ENCODE assay signal across 21 cellular contexts in genomic region chr5:65819215-65819904, GRCh38.
A peak's percentile ranks its signal among the peaks of the same experiment; 100 is the strongest.
DNase-seq lines count a peak whose midpoint lies in the region; ATAC-seq and TF ChIP-seq lines count a peak whose summit lies in the region.
"Had no signal": no experiment of that assay in that cellular context is flagged by ENCODE, and none has a peak within 500 bp of the region (broad histone marks: within the 10 kb centered on the region; RNA-seq: fewer than 3 reads in every experiment).

No MANE protein-coding gene starts in this region.

- no peak overlapping the region for H3K27ac ChIP-seq in CD4-positive, CD25-positive, alpha-beta regulatory T cell (ENCODE audit: insufficient read depth, low read length, poor library complexity, severe bottlenecking)
- peak overlapping the region; percentile 29 for H3K27ac ChIP-seq in SK-N-MC
- H3K27ac ChIP-seq: brain microvascular endothelial cell, colonic mucosa, HL-60, ovary had no signal

- H3K4me3 ChIP-seq in CD4-positive, CD25-positive, alpha-beta regulatory T cell (ENCODE audit: low read depth, low read length) = no peak overlapping the region
- H3K4me3 ChIP-seq in SK-N-MC = no peak overlapping the region
- H3K4me3 ChIP-seq: colonic mucosa, ovary had no signal

- no peak for ATAC-seq in CD4-positive, CD25-positive, alpha-beta regulatory T cell (ENCODE audit: low read depth in 2 of 2)
- ATAC-seq: WTC11 had no signal

- no peaks in the 10 kb centered on the region for H3K9me3 ChIP-seq in CD4-positive, CD25-positive, alpha-beta regulatory T cell (ENCODE audit: control insufficient read depth in 2 of 2, low read length in 2 of 2)
- H3K9me3 ChIP-seq in SK-N-MC (ENCODE audit: low read depth, low read length) = no peaks in the 10 kb centered on the region
- H3K9me3 ChIP-seq: colonic mucosa, ovary had no signal

- peaks cover 3% of the 10 kb centered on the region for H3K36me3 Mint-ChIP-seq in CD4-positive, CD25-positive, alpha-beta regulatory T cell
- peaks cover 43% of the 10 kb centered on the region for H3K36me3 Mint-ChIP-seq in brain
- H3K36me3 Mint-ChIP-seq in nephron progenitor cell (ENCODE audit: low read depth) = peaks cover 41% of the 10 kb centered on the region

- H3K27ac Mint-ChIP-seq in CD4-positive, CD25-positive, alpha-beta regulatory T cell = peak overlapping the region; percentile 37 to 60 (median 38)
- H3K27ac Mint-ChIP-seq in brain (peak overlapping the region in 4 of 5 experiments; percentile 13 to 97 (median 50)), nephron progenitor cell (peak overlapping the region; percentile 26)
- H3K27ac Mint-ChIP-seq: activated naive CD4-positive, alpha-beta T cell treated with anti-CD3 and anti-CD28 coated beads, Interleukin-2, amount 10 ng/mL, durations not matched to agents 7 days and 5 days; CD4-positive, alpha-beta T cell; T-helper 2 cell treated with Interferon-gamma antibody and Interleukin-4, amounts not matched to agents 5 μg/mL and 100 μg/mL, for 36 hours; WTC11 had no signal

- no peak for DNase-seq in CD4-positive, CD25-positive, alpha-beta regulatory T cell
- DNase-seq in SK-N-MC (ENCODE audit: low read depth, low spot score) (no peak), nephron progenitor cell (no peak), CD1c-positive myeloid dendritic cell (ENCODE audit: extremely low spot score) (no peak), T-helper 9 cell (no peak), amygdala (lab: John Stamatoyannopoulos, UW) (no peak)
- DNase-seq: activated CD4-positive, alpha-beta T cell treated with anti-CD3 and anti-CD28 coated beads, Interleukin-2, amount 50 U/mL, for 4 hours; activated naive CD4-positive, alpha-beta T cell treated with anti-CD3 and anti-CD28 coated beads, Interleukin-2, amount 10 ng/mL, durations not matched to agents 7 days and 5 days; brain microvascular endothelial cell; CD4-positive, alpha-beta T cell; DMS 273 treated with DMSO at 0.1 percent for 48 hours; mammary epithelial cell; NCI-H1417 treated with DMSO at 0.1 percent for 48 hours; NCI-H446 treated with DMSO at 0.1 percent for 48 hours; ovary; right cardiac atrium had no signal

- H3K27me3 Mint-ChIP-seq in CD4-positive, CD25-positive, alpha-beta regulatory T cell = no peaks in the 10 kb centered on the region
- H3K27me3 Mint-ChIP-seq in brain (peaks cover 3% of the 10 kb centered on the region), nephron progenitor cell (ENCODE audit: low read depth, poor library complexity) (no peaks in the 10 kb centered on the region)
- H3K27me3 Mint-ChIP-seq: activated naive CD4-positive, alpha-beta T cell treated with anti-CD3 and anti-CD28 coated beads, Interleukin-2, amount 10 ng/mL, durations not matched to agents 7 days and 5 days; CD4-positive, alpha-beta T cell had no signal

- TF ChIP-seq CTCF in brain (conservative IDR thresholded peaks at IDR 0.05) (no peak), nephron progenitor cell (IDR thresholded peaks at IDR 0.05) (no peak)

- peak overlapping the region in 1 of 4 donors; percentile 66 for H3K4me3 Mint-ChIP-seq in CD4-positive, CD25-positive, alpha-beta regulatory T cell
- H3K4me3 Mint-ChIP-seq in brain = no peak overlapping the region
- no peak overlapping the region for H3K4me3 Mint-ChIP-seq in nephron progenitor cell
- H3K4me3 Mint-ChIP-seq: activated naive CD4-positive, alpha-beta T cell treated with anti-CD3 and anti-CD28 coated beads, Interleukin-2, amount 10 ng/mL, durations not matched to agents 7 days and 5 days; CD4-positive, alpha-beta T cell; T-helper 2 cell treated with Interferon-gamma antibody and Interleukin-4, amounts not matched to agents 5 μg/mL and 100 μg/mL, for 36 hours; WTC11 had no signal

- no peaks in the 10 kb centered on the region for H3K9me3 Mint-ChIP-seq in CD4-positive, CD25-positive, alpha-beta regulatory T cell
- H3K9me3 Mint-ChIP-seq in brain (no peaks in the 10 kb centered on the region), nephron progenitor cell (no peaks in the 10 kb centered on the region)
- H3K9me3 Mint-ChIP-seq: activated naive CD4-positive, alpha-beta T cell treated with anti-CD3 and anti-CD28 coated beads, Interleukin-2, amount 10 ng/mL, durations not matched to agents 7 days and 5 days; CD4-positive, alpha-beta T cell; T-helper 2 cell treated with Interferon-gamma antibody and Interleukin-4, amounts not matched to agents 5 μg/mL and 100 μg/mL, for 36 hours; WTC11 had no signal

- peaks cover 0 to 15% (median 2%) of the 10 kb centered on the region in 4 donors for H3K4me1 Mint-ChIP-seq in CD4-positive, CD25-positive, alpha-beta regulatory T cell
- H3K4me1 Mint-ChIP-seq in brain (peaks cover 28% of the 10 kb centered on the region), nephron progenitor cell (peaks cover 20% of the 10 kb centered on the region)

- no peak overlapping the region for H3K9ac ChIP-seq in SK-N-MC (ENCODE audit: insufficient read length)

- H3K4me1 ChIP-seq in CD4-positive, CD25-positive, alpha-beta regulatory T cell (ENCODE audit: control insufficient read depth, insufficient read depth, low read length, poor library complexity, severe bottlenecking) = no peaks in the 10 kb centered on the region
- H3K4me1 ChIP-seq: colonic mucosa had no signal

- H3K36me3 ChIP-seq in CD4-positive, CD25-positive, alpha-beta regulatory T cell (ENCODE audit: control insufficient read depth, insufficient read depth, low read length) = no peaks in the 10 kb centered on the region
- H3K36me3 ChIP-seq in SK-N-MC (ENCODE audit: insufficient read depth, low read length) = peaks cover 18% of the 10 kb centered on the region
- H3K36me3 ChIP-seq: brain microvascular endothelial cell, colonic mucosa, ovary had no signal

- H3K27me3 ChIP-seq in CD4-positive, CD25-positive, alpha-beta regulatory T cell (ENCODE audit: control insufficient read depth, insufficient read depth, low read length) = no peaks in the 10 kb centered on the region
- H3K27me3 ChIP-seq: brain microvascular endothelial cell, colonic mucosa, ovary had no signal
